In genomic region chr10:112720178-112720577, GRCh38 we compare ENCODE assay signal across 10 cellular contexts.
"Had no signal": no experiment of that assay in that cellular context is flagged by ENCODE, and none has a peak within 500 bp of the region (broad histone marks: within the 10 kb centered on the region; RNA-seq: fewer than 3 reads in every experiment).

No MANE protein-coding gene starts in this region.

- H3K27ac ChIP-seq: GM23248 had no signal

- H2AFZ ChIP-seq: GM23248, GM23338 had no signal

- H3K9me3 ChIP-seq: HAP-1 had no signal

- H3K9ac ChIP-seq: GM23248 had no signal

- DNase-seq: GM23248, GOT3, H7, H9, HCEC 1CT, HFFc6 had no signal

- H3K4me3 ChIP-seq: GM23248, GM23338, HAP-1 had no signal

- FAIRE-seq: H1, H54 had no signal

- ATAC-seq: GM23338 had no signal

- H3K4me2 ChIP-seq: GM23338 had no signal

- H3K36me3 ChIP-seq: HAP-1 had no signal
